8 cellular contexts compared by ENCODE assay signal in the genomic region with DNA sequence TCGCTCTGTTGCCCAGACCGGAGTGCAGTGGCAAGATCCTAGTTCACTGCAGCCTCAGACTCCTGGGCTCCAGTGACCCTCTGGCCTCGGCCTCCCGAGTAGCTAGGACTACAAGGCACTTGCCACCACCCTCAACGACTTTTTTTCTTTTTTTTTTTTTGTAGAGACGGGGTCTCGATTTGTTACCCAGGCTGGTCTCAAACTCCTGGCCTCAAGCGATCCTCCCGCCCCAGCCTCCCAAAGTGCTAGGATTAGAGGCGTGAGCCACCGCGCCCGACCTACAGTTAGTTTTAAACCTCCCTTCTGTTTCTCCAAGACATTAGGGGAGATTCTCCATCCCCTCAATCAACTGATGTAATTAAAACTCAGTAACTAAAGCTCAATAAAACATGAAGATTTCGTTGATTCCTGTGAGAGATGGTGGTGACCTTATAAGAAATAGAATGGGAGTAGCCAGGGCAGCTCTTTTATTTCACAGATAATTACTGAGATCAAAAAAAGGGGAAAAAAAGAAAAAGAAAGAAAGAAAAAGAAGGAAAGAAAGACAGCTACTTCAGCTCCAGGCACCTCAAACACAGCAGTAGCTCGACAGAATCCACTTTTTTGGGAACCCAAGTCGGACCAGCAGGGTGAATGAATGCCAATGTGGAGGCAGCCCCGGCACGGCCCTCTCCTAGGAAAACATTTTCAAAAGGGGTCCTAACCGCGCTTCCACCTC. TPM values are rescaled to one million over a fixed set of nuclear protein-coding genes. Genes with fewer than 3 reads are reported as not detected.
A peak's percentile ranks its signal among the peaks of the same experiment; 100 is the strongest.
DNase-seq lines count a peak whose midpoint lies in the region; ATAC-seq and TF ChIP-seq lines count a peak whose summit lies in the region.

No MANE protein-coding gene starts in this region.

- peak overlapping the region; percentile 88 for H2AFZ ChIP-seq in smooth muscle cell (ENCODE audit: low read depth)

- H3K4me1 Mint-ChIP-seq in activated CD8-positive, alpha-beta T cell treated with anti-CD3 and anti-CD28 coated beads, Interleukin-2, amount 10 ng/mL, durations not matched to agents 7 days and 5 days (ENCODE audit: low read depth), result peaks cover 65% of the 10 kb centered on the region

- peak overlapping the region; percentile 96 for H3K27ac Mint-ChIP-seq in activated CD8-positive, alpha-beta T cell treated with anti-CD3 and anti-CD28 coated beads, Interleukin-2, amount 10 ng/mL, durations not matched to agents 7 days and 5 days

- DNase-seq in HFF-Myc (ENCODE audit: extremely low read depth, low read depth) (no peak), iPS DF 6.9 (ENCODE audit: low read depth, low spot score) (no peak), smooth muscle cell (lab: John Stamatoyannopoulos, UW; ENCODE audit: unreplicated experiment) (no peak), NCI-H146 (lab: John Stamatoyannopoulos, UW) (no peak)
- no peak for DNase-seq in activated CD8-positive, alpha-beta T cell treated with anti-CD3 and anti-CD28 coated beads, Interleukin-2, amount 10 ng/mL, durations not matched to agents 7 days and 5 days

- H3K9me3 Mint-ChIP-seq in activated CD8-positive, alpha-beta T cell treated with anti-CD3 and anti-CD28 coated beads, Interleukin-2, amount 10 ng/mL, durations not matched to agents 7 days and 5 days (ENCODE audit: insufficient read depth), result no peaks in the 10 kb centered on the region

- H3K9ac ChIP-seq in smooth muscle cell (ENCODE audit: low read depth), result peak overlapping the region; percentile 91

- POLR2A ChIA-PET in activated CD8-positive, alpha-beta T cell treated with anti-CD3 and anti-CD28 coated beads, Interleukin-2, amount 10 ng/mL, durations not matched to agents 7 days and 5 days (lab: Charles Lee), result interaction anchor here (0.6 to 1.3 kb wide), 3 partner anchors 17 to 210 kb away, joined by 3 to 5 read pairs (median 3); no protein-coding TSS in a partner anchor

- H3K27me3 ChIP-seq in iPS DF 6.9 (ENCODE audit: control insufficient read depth, insufficient read depth, low read length) (no peaks in the 10 kb centered on the region), smooth muscle cell (ENCODE audit: low read depth) (no peaks in the 10 kb centered on the region)

- no peak overlapping the region for H3K27ac ChIP-seq in iPS DF 6.9 (ENCODE audit: low read length)
- peak overlapping the region; percentile 65 for H3K27ac ChIP-seq in smooth muscle cell (ENCODE audit: low read depth)

- no peaks in the 10 kb centered on the region for H3K27me3 Mint-ChIP-seq in activated CD8-positive, alpha-beta T cell treated with anti-CD3 and anti-CD28 coated beads, Interleukin-2, amount 10 ng/mL, durations not matched to agents 7 days and 5 days (ENCODE audit: low read depth)

- H3K9me3 ChIP-seq in iPS DF 6.9 (ENCODE audit: control insufficient read depth, insufficient read depth, low read length), result no peaks in the 10 kb centered on the region
- H3K9me3 ChIP-seq in smooth muscle cell (replicated peaks; ENCODE audit: low read depth), result no peaks in the 10 kb centered on the region

- CTCF ChIA-PET in activated CD8-positive, alpha-beta T cell treated with anti-CD3 and anti-CD28 coated beads, Interleukin-2, amount 10 ng/mL, durations not matched to agents 7 days and 5 days (lab: Charles Lee), result interaction anchor here (0.6 to 1.5 kb wide), 4 partner anchors 133 to 424 kb away, joined by 3 to 6 read pairs (median 4); no protein-coding TSS in a partner anchor

- peaks cover 53% of the 10 kb centered on the region for H3K79me2 ChIP-seq in smooth muscle cell (ENCODE audit: low read depth)

- H3K36me3 ChIP-seq in iPS DF 6.9 (ENCODE audit: control insufficient read depth, insufficient read depth, low read length), result peaks cover 7% of the 10 kb centered on the region; the same call in 1 of the 2 replicates
- H3K36me3 ChIP-seq in smooth muscle cell (ENCODE audit: low read depth), result peaks cover 3% of the 10 kb centered on the region

- TF ChIP-seq CTCF in HFF-Myc (IDR thresholded peaks at IDR 0.05; ENCODE audit: low read depth, low read length, missing control alignments) (no peak), smooth muscle cell (IDR thresholded peaks at IDR 0.05; ENCODE audit: borderline replicate concordance, insufficient read depth, poor library complexity, severe bottlenecking) (no peak)

- ATAC-seq in activated CD8-positive, alpha-beta T cell treated with anti-CD3 and anti-CD28 coated beads, Interleukin-2, amount 10 ng/mL, durations not matched to agents 7 days and 5 days, result no peak
- ATAC-seq in GM21528 (IDR thresholded peaks at IDR 0.05; ENCODE audit: low FRiP score, unreplicated experiment) (no peak), GM19324 (IDR thresholded peaks at IDR 0.05; ENCODE audit: low FRiP score, unreplicated experiment) (no peak), HG02759 (IDR thresholded peaks at IDR 0.05; ENCODE audit: unreplicated experiment) (no peak)

- peak overlapping the region; percentile 82 for H3K4me3 ChIP-seq in HFF-Myc (replicated peaks; ENCODE audit: low read depth, low read length)
- peak overlapping the region; percentile 77 for H3K4me3 ChIP-seq in iPS DF 6.9 (ENCODE audit: low read length)
- peak overlapping the region; percentile 77 for H3K4me3 ChIP-seq in smooth muscle cell

- no CpG with 5 or more reads among the region's 20 CpGs for WGBS in iPS DF 6.9 (ENCODE audit: insufficient coverage, insufficient read length)
- 60% methylated on average over 20 of the region's 20 CpGs for WGBS in smooth muscle cell (ENCODE audit: low lambda C conversion rate)

- peak overlapping the region; percentile 99 for H3K4me2 ChIP-seq in smooth muscle cell

- peaks cover 5% of the 10 kb centered on the region for H3F3A ChIP-seq in smooth muscle cell (ENCODE audit: low read depth)

- H3K4me1 ChIP-seq in iPS DF 6.9 (ENCODE audit: control insufficient read depth, insufficient read depth, low read length) (no peaks in the 10 kb centered on the region), smooth muscle cell (ENCODE audit: low read depth) (peaks cover 7% of the 10 kb centered on the region)

- H3K4me3 Mint-ChIP-seq in activated CD8-positive, alpha-beta T cell treated with anti-CD3 and anti-CD28 coated beads, Interleukin-2, amount 10 ng/mL, durations not matched to agents 7 days and 5 days, result peak overlapping the region; percentile 96

- H4K20me1 ChIP-seq in smooth muscle cell (ENCODE audit: low read depth), result no peaks in the 10 kb centered on the region

- peaks cover 32% of the 10 kb centered on the region for H3K36me3 Mint-ChIP-seq in activated CD8-positive, alpha-beta T cell treated with anti-CD3 and anti-CD28 coated beads, Interleukin-2, amount 10 ng/mL, durations not matched to agents 7 days and 5 days (ENCODE audit: low read depth)

RNA-seq across cellular contexts. Expression of gene GON4L, which starts 0.6 kb away (rescaled TPM):
- 10 to 100 TPM; 64.8 to 70.3 TPM for total RNA-seq in activated CD8-positive, alpha-beta T cell treated with anti-CD3 and anti-CD28 coated beads, Interleukin-2, amount 10 ng/mL, durations not matched to agents 7 days and 5 days
- total RNA-seq in smooth muscle cell, result 21.0 and 22.2 TPM in 2 replicates
- 40.8 and 45.3 TPM in 2 replicates for polyA plus RNA-seq in smooth muscle cell

RNA-seq across cellular contexts. Expression of gene SYT11, which starts 3.0 kb away (rescaled TPM):
- 10 to 100 TPM; 11.9 to 12.2 TPM for total RNA-seq in activated CD8-positive, alpha-beta T cell treated with anti-CD3 and anti-CD28 coated beads, Interleukin-2, amount 10 ng/mL, durations not matched to agents 7 days and 5 days
- 3.4 and 4.6 TPM in 2 replicates for total RNA-seq in smooth muscle cell
- polyA plus RNA-seq in smooth muscle cell, result 2.1 and 2.9 TPM in 2 replicates

RNA-seq across cellular contexts. Expression of gene RIT1, which starts 54.7 kb away (rescaled TPM):
- 10 to 100 TPM; 26.0 to 26.4 TPM for total RNA-seq in activated CD8-positive, alpha-beta T cell treated with anti-CD3 and anti-CD28 coated beads, Interleukin-2, amount 10 ng/mL, durations not matched to agents 7 days and 5 days
- 59.6 and 65.3 TPM in 2 replicates for total RNA-seq in smooth muscle cell
- polyA plus RNA-seq in smooth muscle cell, result 63.6 and 64.4 TPM in 2 replicates
